ENCODE assay signal across 8 cellular contexts in the genomic region with DNA sequence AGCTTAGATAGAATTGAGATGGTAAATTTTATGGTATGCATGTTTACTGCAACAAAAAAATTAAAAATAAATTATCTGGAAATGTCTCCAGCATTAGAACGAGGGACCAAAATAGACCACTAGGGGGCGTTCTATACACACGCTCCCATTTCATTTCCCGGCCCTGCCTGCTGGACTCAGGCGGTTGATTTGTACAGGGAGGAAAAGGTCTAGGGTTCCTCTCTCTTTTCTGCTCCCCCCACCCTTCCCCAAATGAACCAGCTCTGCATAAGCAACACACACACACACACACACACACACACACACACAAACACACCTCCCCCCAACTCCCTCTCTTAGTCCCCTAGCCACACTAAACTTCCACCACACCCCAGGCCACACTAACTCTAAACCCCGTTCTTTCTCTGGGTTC. TPM values are rescaled to one million over a fixed set of nuclear protein-coding genes. Genes with fewer than 3 reads are reported as not detected.
DNase-seq lines count a peak whose midpoint lies in the region; ATAC-seq and TF ChIP-seq lines count a peak whose summit lies in the region.

No MANE protein-coding gene starts in this region.

- H3K36me3 ChIP-seq in esophagus squamous epithelium, result no peaks in the 10 kb centered on the region
- H3K36me3 ChIP-seq in neural progenitor cell, result no peaks in the 10 kb centered on the region
- no peaks in the 10 kb centered on the region for H3K36me3 ChIP-seq in thyroid gland

- H3K4me1 ChIP-seq in esophagus squamous epithelium (no peaks in the 10 kb centered on the region), neural progenitor cell (no peaks in the 10 kb centered on the region), thyroid gland (no peaks in the 10 kb centered on the region)

- TF ChIP-seq CTCF in esophagus squamous epithelium (IDR thresholded peaks at IDR 0.05), result peak; percentile 75 to 86 (median 84)
- TF ChIP-seq CTCF in neural progenitor cell (IDR thresholded peaks at IDR 0.05), result peak; percentile 90
- peak; percentile 62 to 87 (median 82) for TF ChIP-seq CTCF in thyroid gland (IDR thresholded peaks at IDR 0.05)

- no peak overlapping the region for H3K4me3 ChIP-seq in Jurkat, Clone E6-1 (ENCODE audit: low read length)
- H3K4me3 ChIP-seq in esophagus squamous epithelium (no peak overlapping the region), neural progenitor cell (no peak overlapping the region), thyroid gland (replicated peaks in 1 of 3) (no peak overlapping the region)

- no peak overlapping the region for H2AFZ ChIP-seq in neural progenitor cell (replicated peaks)

- H3K27me3 Mint-ChIP-seq in neural progenitor cell (ENCODE audit: insufficient read depth, low read depth), result peaks cover 29% of the 10 kb centered on the region

- no peaks in the 10 kb centered on the region for H3K36me3 Mint-ChIP-seq in neural progenitor cell

- no peaks in the 10 kb centered on the region for H3F3A ChIP-seq in neural progenitor cell (ENCODE audit: low read depth)

- WGBS in esophagus squamous epithelium, 2 donors, result 0 to 6% methylated on average over 5 to 6 of the region's 6 CpGs
- WGBS in thyroid gland, 2 donors, result 8% methylated on average over 6 of the region's 6 CpGs

- H3K27me3 ChIP-seq in esophagus squamous epithelium, result peaks cover 0 to 76% (median 0%) of the 10 kb centered on the region in 4 donors
- peaks cover 70% of the 10 kb centered on the region for H3K27me3 ChIP-seq in neural progenitor cell
- no peaks in the 10 kb centered on the region for H3K27me3 ChIP-seq in thyroid gland

- H3K9me3 Mint-ChIP-seq in neural progenitor cell, result peaks cover under 1% of the 10 kb centered on the region

- no peak for ATAC-seq in GM19395 (IDR thresholded peaks at IDR 0.05; ENCODE audit: unreplicated experiment)

- intact Hi-C loops in esophagus squamous epithelium (cut with DNase I), result loop anchor here (5.0 kb wide), 1 partner anchor 124 kb away; no protein-coding TSS in a partner anchor
- intact Hi-C loops in thyroid gland (cut with DNase I), result loop anchor here (2.0 kb wide), 1 partner anchor 126 kb away; no protein-coding TSS in a partner anchor

- no peak overlapping the region for H3K9ac ChIP-seq in neural progenitor cell

- peak; percentile 67 for DNase-seq in DMS114 treated with DMSO at 0.1 percent for 48 hours (lab: John Stamatoyannopoulos, UW; ENCODE audit: unreplicated experiment)
- peak; percentile 68 for DNase-seq in Jurkat, Clone E6-1 (ENCODE audit: low read depth, low spot score)
- peak; percentile 83 for DNase-seq in OCI-M1 (lab: John Stamatoyannopoulos, UW)
- peak; percentile 58 for DNase-seq in activated T-cell treated with anti-CD3 and anti-CD28 coated beads for 4 hours
- DNase-seq in esophagus squamous epithelium (lab: John Stamatoyannopoulos, UW), result no peak
- DNase-seq in neural progenitor cell (ENCODE audit: low spot score), result peak; percentile 85
- DNase-seq in thyroid gland, result peak; percentile 56 to 64

- no peaks in the 10 kb centered on the region for H3K79me2 ChIP-seq in neural progenitor cell (ENCODE audit: low read depth)

- H3K27ac ChIP-seq in esophagus squamous epithelium (no peak overlapping the region), neural progenitor cell (no peak overlapping the region), thyroid gland (no peak overlapping the region)

- no peak overlapping the region for H3K27ac Mint-ChIP-seq in neural progenitor cell

- no peaks in the 10 kb centered on the region for H3K9me3 ChIP-seq in esophagus squamous epithelium
- H3K9me3 ChIP-seq in neural progenitor cell (ENCODE audit: low read depth), result no peaks in the 10 kb centered on the region
- H3K9me3 ChIP-seq in thyroid gland, result no peaks in the 10 kb centered on the region

- TF ChIP-seq POLR2A in esophagus squamous epithelium (IDR thresholded peaks at IDR 0.05), result no peak
- no peak for TF ChIP-seq POLR2A in thyroid gland (IDR thresholded peaks at IDR 0.05)

- no peaks in the 10 kb centered on the region for H3K4me1 Mint-ChIP-seq in neural progenitor cell

- no peaks in the 10 kb centered on the region for H4K20me1 ChIP-seq in neural progenitor cell (ENCODE audit: low read depth)

- no peak overlapping the region for H3K4me2 ChIP-seq in neural progenitor cell

- H3K4me3 Mint-ChIP-seq in neural progenitor cell, result no peak overlapping the region

RNA-seq across cellular contexts. Expression of a gene that starts 7.8 kb away (rescaled TPM):
- 80.1 TPM for polyA plus RNA-seq in Jurkat, Clone E6-1 (2012; ENCODE audit: insufficient read depth, insufficient read length)
- 1 to 10 TPM in 3 of 4 donors, under 1 TPM in 1; 0.49 to 4.8 (median 1.8) TPM for total RNA-seq in esophagus squamous epithelium
- 0.49 and 5.2 TPM in 2 replicates for total RNA-seq in neural progenitor cell (ENCODE audit: low replicate concordance)
- 10 to 100 TPM; 11.5 to 37.1 (median 20.6) TPM for total RNA-seq in thyroid gland
